9 cellular contexts compared by ENCODE assay signal in genomic region chr7:70829221-70830059, GRCh38.
DNase-seq lines count a peak whose midpoint lies in the region; TF ChIP-seq lines count a peak whose summit lies in the region.
"Had no signal": no experiment of that assay in that cellular context is flagged by ENCODE, and none has a peak within 500 bp of the region (broad histone marks: within the 10 kb centered on the region; RNA-seq: fewer than 3 reads in every experiment).

No MANE protein-coding gene starts in this region.

- no peak overlapping the region for H3K4me3 ChIP-seq in HEK293 (ENCODE audit: low read depth, low read length)

- TF ChIP-seq CTCF in HEK293 (tag by site-specific recombination; IDR thresholded peaks at IDR 0.05) (no peak), chondrocyte (IDR thresholded peaks at IDR 0.05) (peak; percentile 90)

- H3K27ac ChIP-seq in HEK293 (ENCODE audit: extremely low read depth, low read depth, low read length): no peak overlapping the region

- H3K36me3 ChIP-seq in HEK293 (ENCODE audit: control insufficient read depth in 2 of 2, insufficient read depth in 1 of 2, low read length in 2 of 2): no peaks in the 10 kb centered on the region

- H3K4me1 ChIP-seq in HEK293 (ENCODE audit: control insufficient read depth, insufficient read depth, low read length): no peaks in the 10 kb centered on the region

- H3K36me3 Mint-ChIP-seq in chondrocyte (ENCODE audit: low read depth): no peaks in the 10 kb centered on the region

- peak overlapping the region; percentile 57 for H3K4me3 Mint-ChIP-seq in chondrocyte (ENCODE audit: unreplicated experiment)
- H3K4me3 Mint-ChIP-seq: stimulated activated naive CD8-positive, alpha-beta T cell treated with anti-CD3 and anti-CD28 coated beads, Interleukin-15, Interleukin-2, amounts not matched to agents 100 ng/mL and 50 ng/mL, for 24 hours had no signal

- POLR2A ChIA-PET in HEK293 (lab: Yijun Ruan, JAX): no interaction called here

- no peak overlapping the region for H3K27ac Mint-ChIP-seq in chondrocyte (ENCODE audit: unreplicated experiment)
- H3K27ac Mint-ChIP-seq: stimulated activated naive CD8-positive, alpha-beta T cell treated with anti-CD3 and anti-CD28 coated beads, Interleukin-15, Interleukin-2, amounts not matched to agents 100 ng/mL and 50 ng/mL, for 24 hours had no signal

- CTCF ChIA-PET in HEK293 (lab: Yijun Ruan, JAX): interaction anchor here (0.5 to 2.3 kb wide), 11 partner anchors 10 to 1186 kb away, joined by 3 to 16 read pairs (median 4); no protein-coding TSS in a partner anchor

- DNase-seq in ELF-1 (ENCODE audit: low read depth, low spot score): peak; percentile 91
- peak; percentile 22 for DNase-seq in NCI-H2029 treated with DMSO at 0.1 percent for 48 hours (lab: John Stamatoyannopoulos, UW)
- peak; percentile 56 for DNase-seq in activated CD4-positive, CD25-positive, alpha-beta regulatory T cell treated with anti-CD3 and anti-CD28 coated beads, Interleukin-2, amount 50 U/mL, for 72 hours
- no peak for DNase-seq in chondrocyte (ENCODE audit: low spot score)
- DNase-seq in left kidney (ENCODE audit: low read depth, low spot score): peak; percentile 63
- peak; percentile 63 to 64 for DNase-seq in stimulated activated CD4-positive, alpha-beta T cell treated with anti-CD3 and anti-CD28 coated beads, Interleukin-2, amount 100 ng/mL, for 24 hours
- no peak for DNase-seq in NCI-H1048 (lab: John Stamatoyannopoulos, UW)

- H3K27me3 Mint-ChIP-seq in chondrocyte (ENCODE audit: low read depth): peaks cover 18% of the 10 kb centered on the region

- H3K4me1 Mint-ChIP-seq in chondrocyte (ENCODE audit: low read depth): peaks cover 14% of the 10 kb centered on the region

- no peaks in the 10 kb centered on the region for H3K9me3 ChIP-seq in HEK293 (ENCODE audit: control insufficient read depth, insufficient read depth, low read depth, low read length)

- H3K9me3 Mint-ChIP-seq in chondrocyte (ENCODE audit: low read depth): no peaks in the 10 kb centered on the region
- H3K9me3 Mint-ChIP-seq: stimulated activated naive CD8-positive, alpha-beta T cell treated with anti-CD3 and anti-CD28 coated beads, Interleukin-15, Interleukin-2, amounts not matched to agents 100 ng/mL and 50 ng/mL, for 24 hours had no signal

TF ChIP-seq in HEK293, 187 proteins besides CTCF, POLR2A, EP300 and RAD21:
- TF ChIP-seq ZNF561 (tag by site-specific recombination; IDR thresholded peaks at IDR 0.05; ENCODE audit: borderline replicate concordance) (no peak), OVOL3 (tag by site-specific recombination; IDR thresholded peaks at IDR 0.05) (no peak), ZNF449 (tag by site-specific recombination; IDR thresholded peaks at IDR 0.05) (no peak), PRDM1 (tag by site-specific recombination; IDR thresholded peaks at IDR 0.05) (peak; percentile 28; the same call in 1 of the 2 replicates), ATF2 (tag by site-specific recombination; IDR thresholded peaks at IDR 0.05; ENCODE audit: low read depth) (no peak), WT1 (tag by site-specific recombination; IDR thresholded peaks at IDR 0.05) (no peak), ZNF654 (tag by site-specific recombination; IDR thresholded peaks at IDR 0.05; ENCODE audit: low read depth) (peak; percentile 71), ZNF248 (tag by site-specific recombination; IDR thresholded peaks at IDR 0.05) (no peak), ZBTB26 (tag by site-specific recombination; optimal IDR thresholded peaks at IDR 0.05) (peak; percentile 32), ZNF335 (tag by site-specific recombination; conservative IDR thresholded peaks at IDR 0.05) (no peak; the same call in 1 of the 2 replicates), GFI1B (tag by site-specific recombination; IDR thresholded peaks at IDR 0.05) (no peak), ZNF585B (tag by site-specific recombination; IDR thresholded peaks at IDR 0.05) (no peak), ZNF350 (tag by site-specific recombination; IDR thresholded peaks at IDR 0.05) (no peak), ZNF660 (tag by site-specific recombination; IDR thresholded peaks at IDR 0.05) (0 out of 2 replicates have a peak, but pooled peaks have one; percentile 21), ZBTB6 (tag by site-specific recombination; IDR thresholded peaks at IDR 0.05) (no peak)

Comparison
In these comparisons a context has a peak if more than half of its experiments do, and no peak if none do; other contexts are left out.
1. DNase-seq: peak in ELF-1 (single experiment), NCI-H2029 treated with DMSO at 0.1 percent for 48 hours (single experiment), activated CD4-positive, CD25-positive, alpha-beta regulatory T cell treated with anti-CD3 and anti-CD28 coated beads, Interleukin-2, amount 50 U/mL, for 72 hours (single experiment), left kidney (single experiment) and stimulated activated CD4-positive, alpha-beta T cell treated with anti-CD3 and anti-CD28 coated beads, Interleukin-2, amount 100 ng/mL, for 24 hours (2 of 2); none in chondrocyte (single experiment) and NCI-H1048 (single experiment).